9 cellular contexts compared by ENCODE assay signal in genomic region chr15:77107068-77107467, GRCh38. TPM values are rescaled to one million over a fixed set of nuclear protein-coding genes. Genes with fewer than 3 reads are reported as not detected.
DNase-seq lines count a peak whose midpoint lies in the region; ATAC-seq and TF ChIP-seq lines count a peak whose summit lies in the region.
"Had no signal": no experiment of that assay in that cellular context is flagged by ENCODE, and none has a peak within 500 bp of the region (broad histone marks: within the 10 kb centered on the region; RNA-seq: fewer than 3 reads in every experiment).

No MANE protein-coding gene starts in this region.

- no peaks in the 10 kb centered on the region for H3K27me3 Mint-ChIP-seq in nephron (ENCODE audit: low read depth)
- H3K27me3 Mint-ChIP-seq: activated naive CD8-positive, alpha-beta T cell had no signal

- H3K4me1 Mint-ChIP-seq in nephron, result peaks cover 58% of the 10 kb centered on the region

- no peaks in the 10 kb centered on the region for H3K27me3 ChIP-seq in adrenal gland
- no peaks in the 10 kb centered on the region for H3K27me3 ChIP-seq in tibial artery

- H3K4me1 ChIP-seq in adrenal gland (replicated peaks in 1 of 2) (peaks cover 0 to 10% of the 10 kb centered on the region in 2 donors), tibial artery (peaks cover 0 to 17% (median 15%) of the 10 kb centered on the region in 4 donors)

- no peak overlapping the region for H3K4me3 ChIP-seq in adrenal gland
- H3K4me3 ChIP-seq in fibroblast of villous mesenchyme (ENCODE audit: low read depth, low read length), result no peak overlapping the region
- H3K4me3 ChIP-seq in tibial artery, result no peak overlapping the region

- ATAC-seq in GM21390 (IDR thresholded peaks at IDR 0.05; ENCODE audit: unreplicated experiment) (no peak), HG02571 (IDR thresholded peaks at IDR 0.05; ENCODE audit: unreplicated experiment) (no peak)

- no peak for TF ChIP-seq CTCF in adrenal gland (IDR thresholded peaks at IDR 0.05)
- TF ChIP-seq CTCF in fibroblast of villous mesenchyme (IDR thresholded peaks at IDR 0.05; ENCODE audit: insufficient read depth, low read depth, low read length), result no peak
- TF ChIP-seq CTCF in nephron (IDR thresholded peaks at IDR 0.05; ENCODE audit: unreplicated experiment in 3 of 3), result no peak
- TF ChIP-seq CTCF in tibial artery (IDR thresholded peaks at IDR 0.05), result no peak

- H3K36me3 ChIP-seq in adrenal gland (replicated peaks in 1 of 2), result no peaks in the 10 kb centered on the region
- H3K36me3 ChIP-seq in tibial artery, result no peaks in the 10 kb centered on the region

- H3K9me3 ChIP-seq in adrenal gland (replicated peaks in 1 of 3) (no peaks in the 10 kb centered on the region), tibial artery (no peaks in the 10 kb centered on the region)

- WGBS in adrenal gland, 4 donors, result 72 to 88% (median 75%) methylated on average over 2 of the region's 2 CpGs

- H3K36me3 Mint-ChIP-seq in nephron (ENCODE audit: low read depth), result no peaks in the 10 kb centered on the region
- H3K36me3 Mint-ChIP-seq: activated naive CD8-positive, alpha-beta T cell had no signal

- H3K27ac Mint-ChIP-seq in nephron, result peak overlapping the region; percentile 87 to 89 (median 89)
- H3K27ac Mint-ChIP-seq: activated naive CD8-positive, alpha-beta T cell had no signal

- DNase-seq in adrenal gland (peak in 4 of 7 donors; percentile 7 to 56 (median 26)), fibroblast of villous mesenchyme (ENCODE audit: low read depth) (peak; percentile 54), tibial artery (no peak), COLO668 (lab: John Stamatoyannopoulos, UW; ENCODE audit: unreplicated experiment) (no peak), DMS79 treated with DMSO at 0.1 percent for 48 hours (lab: John Stamatoyannopoulos, UW) (no peak)

- intact Hi-C loops in adrenal gland (cut with DNase I), result no loop called here
- intact Hi-C loops in tibial artery (cut with DNase I; ENCODE audit: low total_unique reads), result loop anchor here (5.0 kb wide), 1 partner anchor 435 kb away; no protein-coding TSS in a partner anchor

- H3K9me3 Mint-ChIP-seq in nephron, result no peaks in the 10 kb centered on the region

- H3K27ac ChIP-seq in adrenal gland (peak overlapping the region in 2 of 5 donors; percentile 32 to 36), tibial artery (peak overlapping the region; percentile 20)

- no peak for TF ChIP-seq POLR2A in adrenal gland (IDR thresholded peaks at IDR 0.05)

- H3K4me3 Mint-ChIP-seq in nephron, result no peak overlapping the region
- H3K4me3 Mint-ChIP-seq: activated naive CD8-positive, alpha-beta T cell had no signal

RNA-seq across cellular contexts. Expression of gene TSPAN3, which starts 36.2 kb away (rescaled TPM):
- total RNA-seq in adrenal gland (100 to 1,000 TPM; 181 to 387 (median 230) TPM), fibroblast of villous mesenchyme (136 and 203 TPM in 2 replicates)
- 100 to 1,000 TPM; 129 to 256 (median 202) TPM for polyA plus RNA-seq in adrenal gland

Comparison
In these comparisons a context has a peak if more than half of its experiments do, and no peak if none do; other contexts are left out.
1. DNase-seq: peak in adrenal gland (4 of 7) and fibroblast of villous mesenchyme (single experiment); none in tibial artery (0 of 2), COLO668 (single experiment) and DMS79 treated with DMSO at 0.1 percent for 48 hours (single experiment).